ENCODE assay signal across 21 cellular contexts in genomic region chr15:78421241-78421994, GRCh38. TPM values are rescaled to one million over a fixed set of nuclear protein-coding genes. Genes with fewer than 3 reads are reported as not detected.
DNase-seq lines count a peak whose midpoint lies in the region; ATAC-seq, FAIRE-seq and TF ChIP-seq lines count a peak whose summit lies in the region.
"Had no signal": no experiment of that assay in that cellular context is flagged by ENCODE, and none has a peak within 500 bp of the region (broad histone marks: within the 10 kb centered on the region; RNA-seq: fewer than 3 reads in every experiment).

No MANE protein-coding gene starts in this region.

- CTCF ChIA-PET in HepG2 (lab: Yijun Ruan, JAX; ENCODE audit: low intra/inter-chr PET ratio, low total read pairs) = interaction anchor here (3.1 kb wide), 1 partner anchor 113 kb away, joined by 47 read pairs; no protein-coding TSS in a partner anchor

- no peak overlapping the region for H3K9ac ChIP-seq in HepG2 (ENCODE audit: insufficient read depth, low read depth, low read length)
- no peak overlapping the region for H3K9ac ChIP-seq in adipocyte (ENCODE audit: low read length)

- H3K36me3 ChIP-seq in HepG2 (replicated peaks in 1 of 2; ENCODE audit: control insufficient read depth in 1 of 2, insufficient read depth in 2 of 2, low read length in 2 of 2) (no peaks in the 10 kb centered on the region; a peak in 1 of 5 replicates), right lobe of liver (no peaks in the 10 kb centered on the region), adipocyte (ENCODE audit: control insufficient read depth, insufficient read depth, low read length, severe bottlenecking) (no peaks in the 10 kb centered on the region), vagina (no peaks in the 10 kb centered on the region), transverse colon (no peaks in the 10 kb centered on the region)
- H3K36me3 ChIP-seq: HAP-1 had no signal

- no peaks in the 10 kb centered on the region for H4K20me1 ChIP-seq in HepG2 (ENCODE audit: insufficient read depth, low read length)

- H3K9me3 ChIP-seq in HepG2 (ENCODE audit: low read length) = no peaks in the 10 kb centered on the region
- no peaks in the 10 kb centered on the region for H3K9me3 ChIP-seq in right lobe of liver
- H3K9me3 ChIP-seq in adipocyte (ENCODE audit: control insufficient read depth, low read length) = no peaks in the 10 kb centered on the region
- H3K9me3 ChIP-seq in vagina = no peaks in the 10 kb centered on the region
- H3K9me3 ChIP-seq in transverse colon = no peaks in the 10 kb centered on the region
- H3K9me3 ChIP-seq: Caco-2, HAP-1 had no signal

- POLR2A ChIA-PET in HepG2 (lab: Yijun Ruan, JAX) = interaction anchor here (1.1 to 1.8 kb wide), 4 partner anchors 16 to 122 kb away, joined by 3 to 6 read pairs (median 4); partner anchors contain the start of genes IREB2, PSMA4 and SKIC8

- H3K4me2 ChIP-seq in HepG2 (ENCODE audit: low read depth, low read length) = no peak overlapping the region

- in situ Hi-C loops in HepG2 (cut with HindIII; ENCODE audit: extremely low pct_ligation_motif_present, low pct_unique_long_range_greater_than_20kb) (loop anchor here (5.0 kb wide), 1 partner anchor 109 kb away; no protein-coding TSS in a partner anchor), transverse colon (cut with MboI; ENCODE audit: low pct_ligation_motif_present in 1 of 4, low pct_unique_long_range_greater_than_20kb in 1 of 4, low sequenced_read_pairs in 3 of 4) (loop anchor here in 3 of 4 donors (10.0 kb wide), 1 partner anchor 107 kb away; no protein-coding TSS in a partner anchor)

- no peak for FAIRE-seq in HepG2 (lab: Jason Lieb, UNC)
- FAIRE-seq: A204.1 had no signal

- no peaks in the 10 kb centered on the region for H3K27me3 ChIP-seq in HepG2 (ENCODE audit: control insufficient read depth in 1 of 2, insufficient read depth in 2 of 2, low read length in 2 of 2)
- H3K27me3 ChIP-seq in right lobe of liver = no peaks in the 10 kb centered on the region
- H3K27me3 ChIP-seq in adipocyte (replicated peaks; ENCODE audit: control insufficient read depth, insufficient read depth, low read length) = peaks cover 17% of the 10 kb centered on the region
- no peaks in the 10 kb centered on the region for H3K27me3 ChIP-seq in vagina
- H3K27me3 ChIP-seq in transverse colon = no peaks in the 10 kb centered on the region

- H3K79me2 ChIP-seq in HepG2 (ENCODE audit: insufficient read depth, low read length) = no peaks in the 10 kb centered on the region

- TF ChIP-seq CTCF in HepG2 (CRISPR knock-in tag; IDR thresholded peaks at IDR 0.05) (no peak), right lobe of liver (IDR thresholded peaks at IDR 0.05) (no peak), foreskin fibroblast (IDR thresholded peaks at IDR 0.05; ENCODE audit: low read depth, low read length) (no peak), vagina (IDR thresholded peaks at IDR 0.05) (no peak), transverse colon (IDR thresholded peaks at IDR 0.05) (no peak)

- WGBS in HepG2 (ENCODE audit: low lambda C conversion rate) = 63% methylated on average over 7 of the region's 7 CpGs
- 77% methylated on average over 3 of the region's 7 CpGs for WGBS in right lobe of liver (ENCODE audit: insufficient coverage, low coverage, low lambda C conversion rate, missing lambda C conversion rate)
- 63 to 74% methylated on average over 6 to 7 of the region's 7 CpGs for WGBS in transverse colon (ENCODE audit: low coverage in 1 of 2), 2 donors

- H3K27ac ChIP-seq in HepG2 (ENCODE audit: extremely low read length, insufficient read depth, low read length) (no peak overlapping the region), right lobe of liver (no peak overlapping the region), vagina (peak overlapping the region; percentile 56), transverse colon (no peak overlapping the region)

- H3K4me3 ChIP-seq in HepG2 (replicated peaks in 1 of 3; ENCODE audit: insufficient read depth in 1 of 3, low read depth in 2 of 3, low read length in 3 of 3) = no peak overlapping the region
- no peak overlapping the region for H3K4me3 ChIP-seq in right lobe of liver
- H3K4me3 ChIP-seq in adipocyte (ENCODE audit: low read length) = no peak overlapping the region
- no peak overlapping the region for H3K4me3 ChIP-seq in foreskin fibroblast (ENCODE audit: low read depth in 1 of 2, low read length in 2 of 2)
- H3K4me3 ChIP-seq in vagina = no peak overlapping the region
- H3K4me3 ChIP-seq in transverse colon = no peak overlapping the region
- H3K4me3 ChIP-seq: HAP-1 had no signal

- TF ChIP-seq POLR2A in HepG2 (IDR thresholded peaks at IDR 0.05; ENCODE audit: insufficient read depth in 1 of 2, low read depth in 2 of 2, low read length in 2 of 2) (no peak), right lobe of liver (IDR thresholded peaks at IDR 0.05) (no peak), vagina (IDR thresholded peaks at IDR 0.05) (no peak), transverse colon (IDR thresholded peaks at IDR 0.05) (no peak)

- DNase-seq in HepG2 (ENCODE audit: low spot score) (no peak), right lobe of liver (no peak), adipocyte (ENCODE audit: low read depth) (peak; percentile 72), foreskin fibroblast (peak; percentile 38 to 90), vagina (ENCODE audit: extremely low spot score in 2 of 2) (no peak), transverse colon (no peak), NCI-H2171 (lab: John Stamatoyannopoulos, UW) (no peak)
- DNase-seq: Caco-2; CD4-positive, CD25-positive, alpha-beta regulatory T cell; DMS153; KBM-7; MV-4-11; NCI-H1417 treated with DMSO at 0.1 percent for 48 hours; NCI-H1930; NCI-H2171 treated with DMSO at 0.1 percent for 48 hours; NCI-H446 treated with DMSO at 0.1 percent for 48 hours; NK-92 treated with Interleukin-12 subunit alpha and Interleukin-12 subunit beta, amount 100 ng/mL, for 24 hours; RPMI8226 had no signal

- no peak for TF ChIP-seq EP300 in HepG2 (IDR thresholded peaks at IDR 0.05; ENCODE audit: low read depth in 2 of 2, low read length in 2 of 2)
- TF ChIP-seq EP300 in HepG2 (CRISPR knock-in tag; IDR thresholded peaks at IDR 0.05; ENCODE audit: borderline replicate concordance) = no peak
- no peak for TF ChIP-seq EP300 in transverse colon (IDR thresholded peaks at IDR 0.05; ENCODE audit: low read depth)

- intact Hi-C loops in HepG2 (cut with micrococcal nuclease; ENCODE audit: unreplicated experiment) = no loop called here
- intact Hi-C loops in right lobe of liver (cut with DNase I) = loop anchor here in 1 of 2 donors (5.0 kb wide), 1 partner anchor 109 kb away; no protein-coding TSS in a partner anchor
- intact Hi-C loops in vagina (cut with DNase I) = loop anchor here (10.0 kb wide), 2 partner anchors 107 to 287 kb away; partner anchors contain the start of gene CIB2
- intact Hi-C loops in transverse colon (cut with DNase I; ENCODE audit: low total_unique reads) = no loop called here

- H2AFZ ChIP-seq in HepG2 (ENCODE audit: low read length) = no peak overlapping the region

- ATAC-seq in HepG2 (peak; percentile 40; the same call in 2 of the 3 replicates), right lobe of liver (no peak), GM21619 (IDR thresholded peaks at IDR 0.05; ENCODE audit: unreplicated experiment) (no peak)

- BruUV-seq in HepG2 (replicated peaks; lab: Mats Ljungman, UMichigan) = no TSS peak

- TF ChIP-seq RAD21 in HepG2 (CRISPR knock-in tag; IDR thresholded peaks at IDR 0.05) = no peak

- peaks cover 55% of the 10 kb centered on the region for H3K4me1 ChIP-seq in HepG2 (ENCODE audit: insufficient read depth, low read length)
- H3K4me1 ChIP-seq in right lobe of liver = no peaks in the 10 kb centered on the region
- peaks cover 8% of the 10 kb centered on the region for H3K4me1 ChIP-seq in adipocyte (ENCODE audit: control insufficient read depth, insufficient read depth, low read length)
- peaks cover 8% of the 10 kb centered on the region for H3K4me1 ChIP-seq in vagina
- peaks cover 5 to 47% (median 20%) of the 10 kb centered on the region in 4 donors for H3K4me1 ChIP-seq in transverse colon

TF ChIP-seq in HepG2, 621 proteins besides CTCF, POLR2A, EP300 and RAD21 (continues in another document):
- no peak for TF ChIP-seq GMEB2 (CRISPR knock-in tag; IDR thresholded peaks at IDR 0.05; ENCODE audit: low read depth)

RNA-seq across cellular contexts. Expression of gene IREB2, which starts 16.6 kb away (rescaled TPM):
- total RNA-seq in HepG2 (2016; rRNA removed; fragmentation: Illumina TruSeq; extraction: Trizol) (30.4 and 66.4 TPM in 2 replicates), right lobe of liver (10 to 100 TPM; 17.1 to 36.2 (median 25.6) TPM), vagina (40.8 TPM), transverse colon (10 to 100 TPM; 20.1 to 71.7 (median 40.7) TPM)
- 4.8 and 10.3 TPM in 2 replicates for total RNA-seq in HepG2 (2016; cell fraction: cytosol; rRNA removed; fragmentation: Illumina TruSeq; extraction: Trizol; ENCODE audit: low read depth)
- 28.4 and 65.6 TPM in 2 replicates for total RNA-seq in HepG2 (2016; cell fraction: insoluble cytoplasmic fraction; rRNA removed; fragmentation: Illumina TruSeq; extraction: Trizol)
- 15.3 and 17.3 TPM in 2 replicates for total RNA-seq in HepG2 (2016; cell fraction: membrane; rRNA removed; fragmentation: Illumina TruSeq; extraction: Trizol)
- total RNA-seq in HepG2 (2016; cell fraction: nucleus; rRNA removed; fragmentation: Illumina TruSeq; extraction: Trizol) = 42.4 and 45.9 TPM in 2 replicates
- polyA plus RNA-seq in HepG2 (2011; rRNA removed) = 19.1 and 24.2 TPM in 2 replicates
- 8.7 and 13.2 TPM in 2 replicates for polyA plus RNA-seq in HepG2 (2011; cell fraction: cytosol; rRNA removed)
- 16.6 and 19.4 TPM in 2 replicates for polyA plus RNA-seq in HepG2 (2011; cell fraction: nucleus; rRNA removed)
- polyA plus RNA-seq in HepG2 (2012) = 28.6 and 38.1 TPM in 2 replicates
- polyA plus RNA-seq in HepG2 (2016; cell fraction: cytosol; fragmentation: Illumina TruSeq; extraction: Trizol; ENCODE audit: low read depth) = 1.3 and 1.4 TPM in 2 replicates
- polyA plus RNA-seq in HepG2 (2016; cell fraction: insoluble cytoplasmic fraction; fragmentation: Illumina TruSeq; extraction: Trizol; ENCODE audit: low read depth) = 42.2 and 43.3 TPM in 2 replicates
- 4.5 and 5.2 TPM in 2 replicates for polyA plus RNA-seq in HepG2 (2016; cell fraction: membrane; fragmentation: Illumina TruSeq; extraction: Trizol; ENCODE audit: low read depth)
- polyA plus RNA-seq in HepG2 (2016; cell fraction: nucleus; fragmentation: Illumina TruSeq; extraction: Trizol; ENCODE audit: insufficient read depth, low read depth) = 37.4 and 43.1 TPM in 2 replicates
- polyA minus RNA-seq in HepG2 (2011; rRNA and poly(A)+ RNA removed; ENCODE audit: low replicate concordance) = 21.8 and 39.0 TPM in 2 replicates
- 40.3 and 45.6 TPM in 2 replicates for polyA minus RNA-seq in HepG2 (2011; cell fraction: cytosol; rRNA and poly(A)+ RNA removed)
- polyA minus RNA-seq in HepG2 (2011; cell fraction: nucleus; rRNA and poly(A)+ RNA removed) = 82.4 and 84.9 TPM in 2 replicates

Comparison
In these comparisons a context has a peak if more than half of its experiments do, and no peak if none do; other contexts are left out.
1. DNase-seq: peak in adipocyte (single experiment) and foreskin fibroblast (2 of 2); none in HepG2 (single experiment), right lobe of liver (0 of 3), vagina (0 of 2), transverse colon (single experiment) and NCI-H2171 (single experiment).